In the genomic region with DNA sequence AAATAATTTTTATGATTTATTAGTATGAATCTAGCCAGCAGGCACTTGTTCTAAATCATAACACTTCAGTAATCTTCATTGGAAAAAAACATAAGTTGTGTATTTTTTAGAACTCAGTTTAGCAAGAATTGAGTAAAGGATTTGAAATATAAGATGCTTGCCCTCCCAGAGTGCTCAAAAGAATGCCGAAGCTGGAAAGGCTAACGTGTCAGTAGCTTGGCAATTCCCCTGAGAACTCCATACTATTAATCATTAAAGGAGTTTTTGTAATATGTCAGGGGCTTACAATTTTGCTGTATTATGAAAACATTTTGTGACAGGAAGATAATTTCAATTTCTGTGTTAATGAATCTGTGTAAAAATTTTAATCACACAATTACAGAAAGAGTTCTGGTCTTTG, we compare ENCODE assay signal across 2 cellular contexts.
TF ChIP-seq lines count a peak whose summit lies in the region.

No MANE protein-coding gene starts in this region.

TF ChIP-seq in SK-N-SH, 30 proteins besides CTCF, POLR2A, EP300 and RAD21 (continued from another document):
- TF ChIP-seq GATA2 (CRISPR knock-in tag; IDR thresholded peaks at IDR 0.05), result no peak
- TF ChIP-seq RFX5 (IDR thresholded peaks at IDR 0.05; ENCODE audit: low read length), result no peak
- TF ChIP-seq RXRA (IDR thresholded peaks at IDR 0.05; ENCODE audit: borderline replicate concordance, low read depth), result no peak
- TF ChIP-seq, protein P1, sequence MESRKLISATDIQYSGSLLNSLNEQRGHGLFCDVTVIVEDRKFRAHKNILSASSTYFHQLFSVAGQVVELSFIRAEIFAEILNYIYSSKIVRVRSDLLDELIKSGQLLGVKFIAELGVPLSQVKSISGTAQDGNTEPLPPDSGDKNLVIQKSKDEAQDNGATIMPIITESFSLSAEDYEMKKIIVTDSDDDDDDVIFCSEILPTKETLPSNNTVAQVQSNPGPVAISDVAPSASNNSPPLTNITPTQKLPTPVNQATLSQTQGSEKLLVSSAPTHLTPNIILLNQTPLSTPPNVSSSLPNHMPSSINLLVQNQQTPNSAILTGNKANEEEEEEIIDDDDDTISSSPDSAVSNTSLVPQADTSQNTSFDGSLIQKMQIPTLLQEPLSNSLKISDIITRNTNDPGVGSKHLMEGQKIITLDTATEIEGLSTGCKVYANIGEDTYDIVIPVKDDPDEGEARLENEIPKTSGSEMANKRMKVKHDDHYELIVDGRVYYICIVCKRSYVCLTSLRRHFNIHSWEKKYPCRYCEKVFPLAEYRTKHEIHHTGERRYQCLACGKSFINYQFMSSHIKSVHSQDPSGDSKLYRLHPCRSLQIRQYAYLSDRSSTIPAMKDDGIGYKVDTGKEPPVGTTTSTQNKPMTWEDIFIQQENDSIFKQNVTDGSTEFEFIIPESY (IDR thresholded peaks at IDR 0.05; ENCODE audit: borderline replicate concordance, low read depth), result no peak
- TF ChIP-seq REST (IDR thresholded peaks at IDR 0.05; ENCODE audit: low read depth, low read length), result no peak

TF ChIP-seq in SK-N-SH treated with all-trans-retinoic acid at 6 μM for 48 hours, 23 proteins besides CTCF, POLR2A, EP300 and RAD21 (continued from another document):
- TF ChIP-seq, protein P2, sequence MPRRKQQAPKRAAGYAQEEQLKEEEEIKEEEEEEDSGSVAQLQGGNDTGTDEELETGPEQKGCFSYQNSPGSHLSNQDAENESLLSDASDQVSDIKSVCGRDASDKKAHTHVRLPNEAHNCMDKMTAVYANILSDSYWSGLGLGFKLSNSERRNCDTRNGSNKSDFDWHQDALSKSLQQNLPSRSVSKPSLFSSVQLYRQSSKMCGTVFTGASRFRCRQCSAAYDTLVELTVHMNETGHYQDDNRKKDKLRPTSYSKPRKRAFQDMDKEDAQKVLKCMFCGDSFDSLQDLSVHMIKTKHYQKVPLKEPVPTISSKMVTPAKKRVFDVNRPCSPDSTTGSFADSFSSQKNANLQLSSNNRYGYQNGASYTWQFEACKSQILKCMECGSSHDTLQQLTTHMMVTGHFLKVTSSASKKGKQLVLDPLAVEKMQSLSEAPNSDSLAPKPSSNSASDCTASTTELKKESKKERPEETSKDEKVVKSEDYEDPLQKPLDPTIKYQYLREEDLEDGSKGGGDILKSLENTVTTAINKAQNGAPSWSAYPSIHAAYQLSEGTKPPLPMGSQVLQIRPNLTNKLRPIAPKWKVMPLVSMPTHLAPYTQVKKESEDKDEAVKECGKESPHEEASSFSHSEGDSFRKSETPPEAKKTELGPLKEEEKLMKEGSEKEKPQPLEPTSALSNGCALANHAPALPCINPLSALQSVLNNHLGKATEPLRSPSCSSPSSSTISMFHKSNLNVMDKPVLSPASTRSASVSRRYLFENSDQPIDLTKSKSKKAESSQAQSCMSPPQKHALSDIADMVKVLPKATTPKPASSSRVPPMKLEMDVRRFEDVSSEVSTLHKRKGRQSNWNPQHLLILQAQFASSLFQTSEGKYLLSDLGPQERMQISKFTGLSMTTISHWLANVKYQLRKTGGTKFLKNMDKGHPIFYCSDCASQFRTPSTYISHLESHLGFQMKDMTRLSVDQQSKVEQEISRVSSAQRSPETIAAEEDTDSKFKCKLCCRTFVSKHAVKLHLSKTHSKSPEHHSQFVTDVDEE (CRISPR knock-in tag; IDR thresholded peaks at IDR 0.05), result no peak
